In genomic region chr2:197803033-197803444, GRCh38 we compare ENCODE assay signal across 8 cellular contexts. TPM values are rescaled to one million over a fixed set of nuclear protein-coding genes. Genes with fewer than 3 reads are reported as not detected.
DNase-seq lines count a peak whose midpoint lies in the region; ATAC-seq, FAIRE-seq and TF ChIP-seq lines count a peak whose summit lies in the region.

No MANE protein-coding gene starts in this region.

- BruUV-seq in endothelial cell of umbilical vein (replicated peaks; lab: Mats Ljungman, UMichigan): no TSS peak

- no peak overlapping the region for H3K4me3 ChIP-seq in Jurkat, Clone E6-1 (ENCODE audit: low read length)
- no peak overlapping the region for H3K4me3 ChIP-seq in endothelial cell of umbilical vein (replicated peaks in 1 of 3; ENCODE audit: insufficient read depth in 1 of 3, low read depth in 1 of 3, low read length in 3 of 3)
- H3K4me3 ChIP-seq in mucosa of descending colon: no peak overlapping the region

- no peaks in the 10 kb centered on the region for H4K20me1 ChIP-seq in endothelial cell of umbilical vein (replicated peaks; ENCODE audit: control insufficient read depth, extremely low read depth, insufficient read depth, low read length)

- H2AFZ ChIP-seq in endothelial cell of umbilical vein (ENCODE audit: low read depth, low read length): no peak overlapping the region

- H3K9me3 Mint-ChIP-seq in activated CD4-positive, alpha-beta memory T cell treated with anti-CD3 and anti-CD28 coated beads for 36 hours: no peaks in the 10 kb centered on the region

- in situ Hi-C loops in Caki2 (cut with HindIII; ENCODE audit: low pct_unique_long_range_greater_than_20kb, low sequenced_read_pairs): no loop called here

- no peak overlapping the region for H3K4me3 Mint-ChIP-seq in activated CD4-positive, alpha-beta memory T cell treated with anti-CD3 and anti-CD28 coated beads for 36 hours

- H3K9me3 ChIP-seq in endothelial cell of umbilical vein (replicated peaks; ENCODE audit: control insufficient read depth, insufficient read depth, low read length): no peaks in the 10 kb centered on the region
- no peaks in the 10 kb centered on the region for H3K9me3 ChIP-seq in mucosa of descending colon

- TF ChIP-seq CTCF in endothelial cell of umbilical vein (IDR thresholded peaks at IDR 0.05; ENCODE audit: extremely low read depth in 1 of 2, insufficient read depth in 1 of 2, low read depth in 1 of 2, low read length in 2 of 2): peak; percentile 65 to 76
- TF ChIP-seq CTCF in mucosa of descending colon (IDR thresholded peaks at IDR 0.05): peak; percentile 13

- H3K9me1 ChIP-seq in endothelial cell of umbilical vein (replicated peaks; ENCODE audit: control insufficient read depth, extremely low read depth, insufficient read depth, low read length): no peaks in the 10 kb centered on the region

- H3K27ac Mint-ChIP-seq in activated CD4-positive, alpha-beta memory T cell treated with anti-CD3 and anti-CD28 coated beads for 36 hours: no peak overlapping the region

- no peaks in the 10 kb centered on the region for H3K36me3 Mint-ChIP-seq in activated CD4-positive, alpha-beta memory T cell treated with anti-CD3 and anti-CD28 coated beads for 36 hours

- H3K36me3 ChIP-seq in endothelial cell of umbilical vein (ENCODE audit: control insufficient read depth in 2 of 2, extremely low read depth in 1 of 2, insufficient read depth in 2 of 2, low read length in 2 of 2) (no peaks in the 10 kb centered on the region), mucosa of descending colon (ENCODE audit: low read depth) (no peaks in the 10 kb centered on the region)

- ATAC-seq in GM18907 (IDR thresholded peaks at IDR 0.05; ENCODE audit: unreplicated experiment): peak; percentile 41
- peak; percentile 44 for ATAC-seq in mucosa of descending colon
- ATAC-seq in HG03432 (IDR thresholded peaks at IDR 0.05; ENCODE audit: unreplicated experiment): no peak

- DNase-seq in Caki2 (ENCODE audit: low read depth) (peak; percentile 30), SKM-1 treated with dmso at 0.1 percent for 144 hours (lab: John Stamatoyannopoulos, UW; ENCODE audit: unreplicated experiment) (peak; percentile 73), endothelial cell of umbilical vein (ENCODE audit: low read depth, low spot score) (peak; percentile 76), mucosa of descending colon (peak in 1 of 3 donors; percentile 67)
- DNase-seq in Jurkat, Clone E6-1 (ENCODE audit: low read depth, low spot score): peak; percentile 68
- no peak for DNase-seq in activated CD4-positive, alpha-beta memory T cell treated with anti-CD3 and anti-CD28 coated beads for 36 hours

- peaks cover 0 to 2% of the 10 kb centered on the region in 2 experiments for H3K27me3 ChIP-seq in endothelial cell of umbilical vein (ENCODE audit: control insufficient read depth in 2 of 2, insufficient read depth in 2 of 2, low read length in 2 of 2)

- intact Hi-C loops in endothelial cell of umbilical vein (cut with micrococcal nuclease) (loop anchor here (1.0 to 10.0 kb wide), 3 partner anchors 324 to 1662 kb away; no protein-coding TSS in a partner anchor), mucosa of descending colon (cut with DNase I, micrococcal nuclease) (loop anchor here (2.0 to 10.0 kb wide), 3 partner anchors 252 to 494 kb away; no protein-coding TSS in a partner anchor)
- intact Hi-C loops in activated CD4-positive, alpha-beta memory T cell treated with anti-CD3 and anti-CD28 coated beads for 36 hours (cut with micrococcal nuclease): loop anchor here (1.0 to 5.0 kb wide), 4 partner anchors 204 to 493 kb away; no protein-coding TSS in a partner anchor

- POLR2A ChIA-PET in endothelial cell of umbilical vein (lab: Charles Lee): no interaction called here
- POLR2A ChIA-PET in activated CD4-positive, alpha-beta memory T cell treated with anti-CD3 and anti-CD28 coated beads for 36 hours (lab: Charles Lee): no interaction called here

- peak; percentile 83 for FAIRE-seq in endothelial cell of umbilical vein (lab: Jason Lieb, UNC)

- no peak overlapping the region for H3K27ac ChIP-seq in endothelial cell of umbilical vein (ENCODE audit: insufficient read depth, low read depth, low read length)

- peaks cover 4% of the 10 kb centered on the region for H3K27me3 Mint-ChIP-seq in activated CD4-positive, alpha-beta memory T cell treated with anti-CD3 and anti-CD28 coated beads for 36 hours

- H3K4me2 ChIP-seq in endothelial cell of umbilical vein (ENCODE audit: insufficient read depth, low read length): no peak overlapping the region

- no peak overlapping the region for H3K9ac ChIP-seq in endothelial cell of umbilical vein (replicated peaks; ENCODE audit: extremely low read depth, insufficient read depth, low read length)

- TF ChIP-seq POLR2A in endothelial cell of umbilical vein (IDR thresholded peaks at IDR 0.05; ENCODE audit: low read depth, low read length): no peak

- CTCF ChIA-PET in endothelial cell of umbilical vein (lab: Charles Lee): interaction anchor here (2.0 to 6.5 kb wide), 2 partner anchors 324 to 493 kb away, joined by 19 to 88 read pairs; no protein-coding TSS in a partner anchor
- CTCF ChIA-PET in activated CD4-positive, alpha-beta memory T cell treated with anti-CD3 and anti-CD28 coated beads for 36 hours (lab: Charles Lee): interaction anchor here (1.0 to 2.3 kb wide), 3 partner anchors 11 to 493 kb away, joined by 4 to 15 read pairs (median 11); no protein-coding TSS in a partner anchor

- dilution Hi-C loops in endothelial cell of umbilical vein (cut with MboI; ENCODE audit: extremely low pct_ligation_motif_present, low sequenced_read_pairs): no loop called here

- peaks cover 29% of the 10 kb centered on the region for H3K4me1 Mint-ChIP-seq in activated CD4-positive, alpha-beta memory T cell treated with anti-CD3 and anti-CD28 coated beads for 36 hours (ENCODE audit: low read depth)

- H3K4me1 ChIP-seq in endothelial cell of umbilical vein (ENCODE audit: control insufficient read depth, extremely low read depth, insufficient read depth, low read length) (peaks cover 14% of the 10 kb centered on the region), mucosa of descending colon (ENCODE audit: low read depth) (peaks cover 7% of the 10 kb centered on the region)

- no peaks in the 10 kb centered on the region for H3K79me2 ChIP-seq in endothelial cell of umbilical vein (ENCODE audit: control insufficient read depth, insufficient read depth, low read length)

TF ChIP-seq in endothelial cell of umbilical vein, 7 proteins besides CTCF, POLR2A, EP300 and RAD21:
- no peak for TF ChIP-seq FOS (IDR thresholded peaks at IDR 0.05; ENCODE audit: borderline replicate concordance, insufficient read depth, low read length)
- no peak for TF ChIP-seq EZH2 (IDR thresholded peaks at IDR 0.05; ENCODE audit: borderline replicate concordance, low read depth, low read length, severe bottlenecking)
- no peak for TF ChIP-seq GATA2 (IDR thresholded peaks at IDR 0.05; ENCODE audit: insufficient read depth, insufficient read length, low read depth, low read length)
- no peak for TF ChIP-seq MAX (IDR thresholded peaks at IDR 0.05; ENCODE audit: insufficient read depth, insufficient read length)
TF ChIP-seq in endothelial cell of umbilical vein: peak in this region for 0.

RNA-seq across cellular contexts. Expression of gene PLCL1, which starts 1.4 kb away (rescaled TPM):
- total RNA-seq in Caki2 (2014; rRNA removed; shearing (Covaris generic); ENCODE audit: low replicate concordance): not detected in 2 replicates
- 0.37 TPM for polyA plus RNA-seq in Jurkat, Clone E6-1 (2012; ENCODE audit: insufficient read depth, insufficient read length)
- total RNA-seq in endothelial cell of umbilical vein (3.4 and 5.1 TPM in 2 replicates), mucosa of descending colon (10 to 100 TPM in 1 of 3 donors, 1 to 10 TPM in 2; 1.6 to 10.6 (median 2.0) TPM)
- polyA plus RNA-seq in endothelial cell of umbilical vein: 0.60 and 0.79 TPM in 2 replicates
- polyA plus RNA-seq in endothelial cell of umbilical vein (2011; cell fraction: cytosol; rRNA removed): 1.2 TPM in 2 replicates
- 1.9 and 3.0 TPM in 2 replicates for polyA plus RNA-seq in endothelial cell of umbilical vein (2011; cell fraction: nucleus; rRNA removed)
- polyA plus RNA-seq in endothelial cell of umbilical vein (2012): 8.8 and 9.5 TPM in 2 replicates
- polyA minus RNA-seq in endothelial cell of umbilical vein: 3.4 and 5.9 TPM in 2 replicates
- not detected for polyA minus RNA-seq in endothelial cell of umbilical vein (2011; cell fraction: cytosol; rRNA and poly(A)+ RNA removed)
- polyA minus RNA-seq in endothelial cell of umbilical vein (2011; cell fraction: nucleus; rRNA and poly(A)+ RNA removed): 8.7 and 11.5 TPM in 2 replicates
- total RNA-seq in activated CD4-positive, alpha-beta memory T cell treated with anti-CD3 and anti-CD28 coated beads for 36 hours: 1 to 10 TPM; 1.7 to 1.9 TPM

RNA-seq across cellular contexts. Expression of gene BOLL, which starts 17.9 kb away (rescaled TPM):
- not detected in 2 replicates for total RNA-seq in Caki2 (2014; rRNA removed; shearing (Covaris generic); ENCODE audit: low replicate concordance)
- polyA plus RNA-seq in Jurkat, Clone E6-1 (2012; ENCODE audit: insufficient read depth, insufficient read length): not detected
- total RNA-seq in endothelial cell of umbilical vein: not detected in 2 replicates
- not detected in 2 replicates for polyA plus RNA-seq in endothelial cell of umbilical vein
- not detected in 2 replicates for polyA plus RNA-seq in endothelial cell of umbilical vein (2011; cell fraction: cytosol; rRNA removed)
- polyA plus RNA-seq in endothelial cell of umbilical vein (2011; cell fraction: nucleus; rRNA removed): not detected in 2 replicates
- not detected in 2 replicates for polyA plus RNA-seq in endothelial cell of umbilical vein (2012)
- not detected in 2 replicates for polyA minus RNA-seq in endothelial cell of umbilical vein
- not detected for polyA minus RNA-seq in endothelial cell of umbilical vein (2011; cell fraction: cytosol; rRNA and poly(A)+ RNA removed)
- not detected in 2 replicates for polyA minus RNA-seq in endothelial cell of umbilical vein (2011; cell fraction: nucleus; rRNA and poly(A)+ RNA removed)
- under 1 TPM in 1 of 3 donors, not detected in 2; 0.14 TPM for total RNA-seq in mucosa of descending colon
- total RNA-seq in activated CD4-positive, alpha-beta memory T cell treated with anti-CD3 and anti-CD28 coated beads for 36 hours: not detected
